In the genomic region with DNA sequence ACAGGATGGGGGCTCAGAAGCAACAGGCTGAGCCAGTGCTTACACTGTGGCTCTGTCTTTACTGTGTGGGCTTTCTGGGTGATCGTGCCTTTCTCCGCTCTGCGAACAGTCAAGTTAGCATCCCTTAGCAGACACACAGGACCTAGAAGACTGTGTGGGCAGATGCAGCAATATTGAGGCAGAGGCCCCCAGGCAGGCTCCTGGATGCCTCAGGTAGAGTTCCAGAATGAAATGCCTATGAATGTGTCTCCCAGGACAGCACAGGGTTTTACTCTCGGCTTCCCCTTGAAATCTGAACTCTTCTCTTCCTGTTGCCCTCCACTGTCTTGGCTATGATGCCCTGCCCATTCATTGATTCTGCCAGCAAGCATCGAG, we compare ENCODE assay signal across 27 cellular contexts.
"Had no signal": no experiment of that assay in that cellular context is flagged by ENCODE, and none has a peak within 500 bp of the region (broad histone marks: within the 10 kb centered on the region; RNA-seq: fewer than 3 reads in every experiment).

No MANE protein-coding gene starts in this region.

- H3K4me1 Mint-ChIP-seq: activated CD4-positive, alpha-beta T cell treated with anti-CD3 and anti-CD28 coated beads for 36 hours; activated naive CD4-positive, alpha-beta T cell treated with anti-CD3 and anti-CD28 coated beads, Interleukin-2, amount 50 U/mL, for 24 hours had no signal

- H3K4me3 Mint-ChIP-seq: activated CD4-positive, alpha-beta T cell treated with anti-CD3 and anti-CD28 coated beads for 36 hours; activated naive CD4-positive, alpha-beta T cell treated with anti-CD3 and anti-CD28 coated beads, Interleukin-2, amount 50 U/mL, for 24 hours had no signal

- H3K36me3 Mint-ChIP-seq: activated naive CD4-positive, alpha-beta T cell treated with anti-CD3 and anti-CD28 coated beads, Interleukin-2, amount 50 U/mL, for 24 hours had no signal

- ATAC-seq: activated CD4-positive, alpha-beta T cell treated with anti-CD3 and anti-CD28 coated beads for 36 hours had no signal

- H3K36me3 ChIP-seq: breast epithelium, MG63, Peyer's patch, SJCRH30, WERI-Rb-1 had no signal

- DNase-seq: activated CD4-positive, alpha-beta T cell treated with anti-CD3 and anti-CD28 coated beads for 36 hours; activated CD4-positive, alpha-beta T cell treated with anti-CD3 and anti-CD28 coated beads, Interleukin-2, amount 50 U/mL, for 4 hours; activated effector memory CD4-positive, alpha-beta T cell treated with Interleukin-2 at 50 U/mL for 16 hours; activated naive CD4-positive, alpha-beta T cell; activated T-cell treated with anti-CD3 and anti-CD28 coated beads, Interleukin-2, amount 50 U/mL, for 1 hour; aorta; central memory CD4-positive, alpha-beta T cell; MG63; MV-4-11; NCI-H1092 treated with DMSO at 0.1 percent for 48 hours; NCI-H1417 treated with DMSO at 0.1 percent for 48 hours; NCI-H1694; NCI-H2029 treated with DMSO at 0.1 percent for 48 hours; NCI-H345; NCI-H510A; NCI-H526 treated with DMSO at 0.1 percent for 48 hours; NCI-H82; OCI-M1; Right ventricle myocardium superior; SJCRH30; SK-N-SH; T-helper 1 cell; WERI-Rb-1 had no signal

- H3K4me3 ChIP-seq: breast epithelium, MG63, Peyer's patch, SJCRH30 had no signal

- H3K9me3 Mint-ChIP-seq: activated naive CD4-positive, alpha-beta T cell treated with anti-CD3 and anti-CD28 coated beads, Interleukin-2, amount 50 U/mL, for 24 hours had no signal

- H3K27ac ChIP-seq: breast epithelium, Peyer's patch, RWPE1, SJCRH30, WERI-Rb-1 had no signal

- H3K27ac Mint-ChIP-seq: activated CD4-positive, alpha-beta T cell treated with anti-CD3 and anti-CD28 coated beads for 36 hours; activated naive CD4-positive, alpha-beta T cell treated with anti-CD3 and anti-CD28 coated beads, Interleukin-2, amount 50 U/mL, for 24 hours had no signal

- H3K9me3 ChIP-seq: breast epithelium, MG63, Peyer's patch, SJCRH30, SK-N-SH had no signal

- H3K27me3 ChIP-seq: breast epithelium, MG63, Peyer's patch, SJCRH30 had no signal

- H3K4me1 ChIP-seq: breast epithelium, Peyer's patch, SJCRH30 had no signal
